Comparison of ENCODE assay signal across 8 cellular contexts in the genomic region with DNA sequence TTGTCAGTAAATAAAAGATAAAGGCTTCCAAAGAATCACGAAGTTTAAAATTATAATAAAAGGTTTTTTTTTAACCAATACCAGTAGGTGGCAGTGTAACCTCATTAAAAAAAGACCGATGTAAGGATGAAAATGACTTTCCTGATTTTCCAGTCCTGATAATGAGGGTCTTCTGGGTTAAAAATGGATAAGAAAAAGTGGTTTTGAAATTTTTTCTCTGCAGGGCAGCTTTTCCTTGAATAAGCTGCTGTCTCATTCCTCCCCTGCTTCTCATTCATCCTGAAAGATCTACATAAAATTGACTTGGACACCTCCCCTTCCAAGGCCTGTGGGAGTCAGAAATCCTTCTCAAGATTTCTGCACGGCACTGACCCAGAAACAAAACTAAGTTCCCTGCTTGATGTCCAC. TPM values are rescaled to one million over a fixed set of nuclear protein-coding genes. Genes with fewer than 3 reads are reported as not detected.
DNase-seq lines count a peak whose midpoint lies in the region; ATAC-seq and TF ChIP-seq lines count a peak whose summit lies in the region.

No MANE protein-coding gene starts in this region.

- no peaks in the 10 kb centered on the region for H3K36me3 Mint-ChIP-seq in effector memory CD8-positive, alpha-beta T cell (ENCODE audit: insufficient read depth)

- no peak overlapping the region for H3K4me3 ChIP-seq in mammary epithelial cell (replicated peaks in 1 of 3; ENCODE audit: insufficient read depth in 1 of 3, low read depth in 2 of 3, low read length in 3 of 3)
- no peak overlapping the region for H3K4me3 ChIP-seq in mesodermal cell (ENCODE audit: extremely low read depth, insufficient read depth, low read length, poor library complexity, severe bottlenecking)

- H3K27ac Mint-ChIP-seq in effector memory CD8-positive, alpha-beta T cell, result no peak overlapping the region

- no peaks in the 10 kb centered on the region for H3K79me2 ChIP-seq in mammary epithelial cell (ENCODE audit: insufficient read depth, low read length)

- H3K9ac ChIP-seq in mammary epithelial cell (ENCODE audit: insufficient read depth, low read length), result no peak overlapping the region

- H3K27ac ChIP-seq in mammary epithelial cell (ENCODE audit: insufficient read depth, low read depth, low read length) (no peak overlapping the region), mesodermal cell (ENCODE audit: low read depth, low read length, severe bottlenecking) (peak overlapping the region; percentile 90)

- no peaks in the 10 kb centered on the region for H3K4me1 ChIP-seq in mammary epithelial cell (ENCODE audit: insufficient read depth, low read length)
- H3K4me1 ChIP-seq in mesodermal cell (ENCODE audit: control insufficient read depth, insufficient read depth, low read length, poor library complexity, severe bottlenecking), result peaks cover 17% of the 10 kb centered on the region

- dilution Hi-C loops in mammary epithelial cell (cut with HindIII; ENCODE audit: low sequenced_read_pairs), result no loop called here

- peak overlapping the region; percentile 56 for H2AFZ ChIP-seq in mammary epithelial cell (ENCODE audit: low read depth, low read length)

- H3K36me3 ChIP-seq in mammary epithelial cell (ENCODE audit: insufficient read depth, low read length) (no peaks in the 10 kb centered on the region), mesodermal cell (ENCODE audit: control insufficient read depth, insufficient read depth, low read length) (no peaks in the 10 kb centered on the region)

- H3K4me3 Mint-ChIP-seq in effector memory CD8-positive, alpha-beta T cell, result no peak overlapping the region

- 2% methylated on average over 3 of the region's 3 CpGs for WGBS in mammary epithelial cell (ENCODE audit: low coverage, missing lambda C conversion rate)
- WGBS in mesodermal cell (ENCODE audit: insufficient coverage in 2 of 2), 2 experiments, result 0 to 42% methylated on average over 1 to 2 of the region's 3 CpGs

- BruUV-seq in mammary epithelial cell (replicated peaks; lab: Mats Ljungman, UMichigan), result no TSS peak

- peaks cover 0 to 5% of the 10 kb centered on the region in 2 donors for H3K4me1 Mint-ChIP-seq in effector memory CD8-positive, alpha-beta T cell (ENCODE audit: low read depth in 2 of 2)

- CTCF ChIA-PET in mammary epithelial cell (lab: Charles Lee; ENCODE audit: low non-redundant PET), result interaction anchor here (0.6 kb wide), 1 partner anchor 286 kb away, joined by 5 read pairs; no protein-coding TSS in a partner anchor

- peaks cover 3% of the 10 kb centered on the region for H3K9me3 ChIP-seq in mammary epithelial cell (replicated peaks; ENCODE audit: insufficient read depth, low read length)
- no peaks in the 10 kb centered on the region for H3K9me3 ChIP-seq in mesodermal cell (ENCODE audit: control insufficient read depth, low read length)

- peaks cover under 1 to 7% of the 10 kb centered on the region in 2 donors for H3K9me3 Mint-ChIP-seq in effector memory CD8-positive, alpha-beta T cell

- DNase-seq in SIG-M5 treated with dmso at 0.1 percent for 504 hours (lab: John Stamatoyannopoulos, UW; ENCODE audit: unreplicated experiment) (peak; percentile 32), SIG-M5 (lab: John Stamatoyannopoulos, UW) (no peak), NCI-H2107 (lab: John Stamatoyannopoulos, UW) (peak; percentile 62), mammary epithelial cell (no peak), KG1 (lab: John Stamatoyannopoulos, UW) (no peak)
- no peak for DNase-seq in effector memory CD8-positive, alpha-beta T cell

- no peak overlapping the region for H3K4me2 ChIP-seq in mammary epithelial cell (ENCODE audit: insufficient read depth, low read depth, low read length)

- peak; percentile 35 for TF ChIP-seq CTCF in mammary epithelial cell (conservative IDR thresholded peaks at IDR 0.05 in 1 of 2, IDR thresholded peaks at IDR 0.05 in 1 of 2; ENCODE audit: extremely low read depth in 1 of 2, insufficient read depth in 1 of 2, low read depth in 1 of 2, low read length in 2 of 2)

- no peak for ATAC-seq in effector memory CD8-positive, alpha-beta T cell (replicated peaks)
- ATAC-seq in GM21619 (IDR thresholded peaks at IDR 0.05; ENCODE audit: unreplicated experiment), result no peak

- no peaks in the 10 kb centered on the region for H4K20me1 ChIP-seq in mammary epithelial cell (ENCODE audit: insufficient read depth, low read length)

- no peaks in the 10 kb centered on the region for H3K27me3 Mint-ChIP-seq in effector memory CD8-positive, alpha-beta T cell

- in situ Hi-C loops in mammary epithelial cell (cut with MboI; ENCODE audit: low sequenced_read_pairs in 2 of 2), result no loop called here

- intact Hi-C loops in mammary epithelial cell (cut with micrococcal nuclease), result no loop called here

- H3K27me3 ChIP-seq in mammary epithelial cell (ENCODE audit: insufficient read depth, low read length), result no peaks in the 10 kb centered on the region

RNA-seq across cellular contexts. Expression of gene FBXO33, which starts 58.9 kb away (rescaled TPM):
- total RNA-seq in mammary epithelial cell, result 10 to 100 TPM in 1 of 2 donors, 1 to 10 TPM in 1; 6.0 to 13.2 TPM
- polyA plus RNA-seq in mammary epithelial cell, result 6.3 TPM
- polyA minus RNA-seq in mammary epithelial cell, result 3.9 TPM
- polyA plus RNA-seq in mesodermal cell (2013, experiment 1 of 2), result 10.8 TPM
- 11.9 TPM for polyA plus RNA-seq in mesodermal cell (2013, experiment 2 of 2)

Comparison
In these comparisons a context has a peak if more than half of its experiments do, and no peak if none do; other contexts are left out.
1. DNase-seq: peak in SIG-M5 treated with dmso at 0.1 percent for 504 hours (single experiment) and NCI-H2107 (single experiment); none in SIG-M5 (single experiment), mammary epithelial cell (single experiment), KG1 (single experiment) and effector memory CD8-positive, alpha-beta T cell (0 of 3).